8 cellular contexts compared by ENCODE assay signal in the genomic region with DNA sequence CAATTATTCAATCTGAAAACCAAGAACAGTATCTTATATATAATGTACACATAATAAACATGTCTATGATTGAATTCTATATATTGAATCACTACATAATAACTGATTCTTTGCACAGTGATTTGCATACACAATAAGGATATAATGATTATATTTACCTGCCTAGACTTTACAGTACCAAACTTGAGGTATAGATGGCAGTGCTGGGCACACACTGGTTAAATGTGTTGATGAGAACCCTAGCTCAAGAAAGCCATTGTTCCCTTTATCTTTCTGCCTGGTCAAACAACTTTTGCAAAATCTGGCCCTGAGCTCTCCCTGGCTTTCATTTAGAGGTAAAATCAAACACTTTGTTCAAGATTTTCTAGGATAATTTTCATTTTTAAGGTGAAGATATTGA.
DNase-seq lines count a peak whose midpoint lies in the region; ATAC-seq and TF ChIP-seq lines count a peak whose summit lies in the region.

No MANE protein-coding gene starts in this region.

- TF ChIP-seq CTCF in DND-41 (IDR thresholded peaks at IDR 0.05; ENCODE audit: borderline replicate concordance, extremely low read depth, low read length, poor library complexity, severe bottlenecking) (peak; percentile 42), fibroblast of pulmonary artery (IDR thresholded peaks at IDR 0.05; ENCODE audit: low read length, missing control alignments) (peak; percentile 43), omental fat pad (IDR thresholded peaks at IDR 0.05) (no peak)

- no peaks in the 10 kb centered on the region for H3K36me3 ChIP-seq in DND-41 (ENCODE audit: insufficient read depth, low read length)

- ATAC-seq in DND-41 (ENCODE audit: insufficient read depth, low read depth) = no peak; the same call in 2 of the 3 replicates
- peak; percentile 64 for ATAC-seq in GM21717 (IDR thresholded peaks at IDR 0.05; ENCODE audit: unreplicated experiment)
- no peak for ATAC-seq in omental fat pad (ENCODE audit: low FRiP score)

- no peak overlapping the region for H3K4me3 ChIP-seq in DND-41 (ENCODE audit: low read depth in 1 of 2, low read length in 2 of 2)
- no peak overlapping the region for H3K4me3 ChIP-seq in fibroblast of pulmonary artery (replicated peaks; ENCODE audit: low read depth, low read length)

- no peak overlapping the region for H3K4me2 ChIP-seq in DND-41 (ENCODE audit: insufficient read depth, low read length)

- H4K20me1 ChIP-seq in DND-41 (ENCODE audit: insufficient read depth, low read length) = no peaks in the 10 kb centered on the region

- H3K79me2 ChIP-seq in DND-41 (ENCODE audit: insufficient read depth, low read length) = no peaks in the 10 kb centered on the region

- DNase-seq in DND-41 (no peak), NCI-H1105 (lab: John Stamatoyannopoulos, UW) (peak; percentile 18), fibroblast of pulmonary artery (ENCODE audit: low read depth) (peak; percentile 32), omental fat pad (ENCODE audit: low spot score) (no peak), anterior cingulate cortex (lab: John Stamatoyannopoulos, UW) (no peak), DMS79 treated with DMSO at 0.1 percent for 48 hours (lab: John Stamatoyannopoulos, UW) (no peak), pons (ENCODE audit: low spot score) (no peak)

- H3K27ac ChIP-seq in DND-41 (ENCODE audit: low read length) = no peak overlapping the region

- no peak overlapping the region for H2AFZ ChIP-seq in DND-41 (ENCODE audit: low read depth, low read length)

- no peaks in the 10 kb centered on the region for H3K4me1 ChIP-seq in DND-41 (ENCODE audit: insufficient read depth, low read length)

- no peak overlapping the region for H3K9ac ChIP-seq in DND-41 (ENCODE audit: low read depth, low read length)

- no peaks in the 10 kb centered on the region for H3K9me3 ChIP-seq in DND-41 (ENCODE audit: insufficient read depth, low read length, severe bottlenecking)

- H3K27me3 ChIP-seq in DND-41 (ENCODE audit: insufficient read depth, low read length, poor library complexity) = no peaks in the 10 kb centered on the region

Comparison
In these comparisons a context has a peak if more than half of its experiments do, and no peak if none do; other contexts are left out.
1. DNase-seq: peak in NCI-H1105 (single experiment) and fibroblast of pulmonary artery (single experiment); none in DND-41 (single experiment), omental fat pad (single experiment), anterior cingulate cortex (0 of 58), DMS79 treated with DMSO at 0.1 percent for 48 hours (single experiment) and pons (single experiment).
2. CTCF ChIP-seq: peak in DND-41 (single experiment) and fibroblast of pulmonary artery (single experiment); none in omental fat pad (0 of 3).